ENCODE assay signal across 9 cellular contexts in genomic region chr22:42946551-42947198, GRCh38.
DNase-seq lines count a peak whose midpoint lies in the region; ATAC-seq and TF ChIP-seq lines count a peak whose summit lies in the region.
"Had no signal": no experiment of that assay in that cellular context is flagged by ENCODE, and none has a peak within 500 bp of the region (broad histone marks: within the 10 kb centered on the region; RNA-seq: fewer than 3 reads in every experiment).

No MANE protein-coding gene starts in this region.

- TF ChIP-seq EP300 in gastroesophageal sphincter (IDR thresholded peaks at IDR 0.05): no peak

- peaks cover 34% of the 10 kb centered on the region for H3K36me3 ChIP-seq in SJSA1
- H3K36me3 ChIP-seq in gastroesophageal sphincter: no peaks in the 10 kb centered on the region
- no peaks in the 10 kb centered on the region for H3K36me3 ChIP-seq in skeletal muscle tissue (ENCODE audit: control insufficient read depth in 3 of 3, insufficient read depth in 3 of 3, low read length in 3 of 3)

- no peaks in the 10 kb centered on the region for H3K9me3 Mint-ChIP-seq in HFFc6

- H3K27me3 ChIP-seq in SJSA1 (replicated peaks) (no peaks in the 10 kb centered on the region), gastroesophageal sphincter (no peaks in the 10 kb centered on the region), skeletal muscle tissue (ENCODE audit: control insufficient read depth in 3 of 3, insufficient read depth in 3 of 3, low read length in 3 of 3) (no peaks in the 10 kb centered on the region)

- H3K4me3 Mint-ChIP-seq in HFFc6: no peak overlapping the region

- H3K4me3 ChIP-seq in SJSA1 (no peak overlapping the region), gastroesophageal sphincter (no peak overlapping the region), skeletal muscle tissue (ENCODE audit: low read length in 3 of 3) (peak overlapping the region in 2 of 3 donors; percentile 4 to 29)

- peaks cover 41% of the 10 kb centered on the region for H3K4me1 ChIP-seq in SJSA1 (replicated peaks)
- peaks cover 0 to 98% (median 59%) of the 10 kb centered on the region in 3 donors for H3K4me1 ChIP-seq in gastroesophageal sphincter
- H3K4me1 ChIP-seq in skeletal muscle tissue (ENCODE audit: control insufficient read depth in 3 of 3, insufficient read depth in 3 of 3, low read length in 3 of 3): peaks cover 56 to 64% (median 58%) of the 10 kb centered on the region in 3 donors

- no peaks in the 10 kb centered on the region; the same call in 1 of the 2 replicates for H3K27me3 Mint-ChIP-seq in HFFc6 (ENCODE audit: insufficient read depth)

- H3K9ac ChIP-seq in skeletal muscle tissue (ENCODE audit: low read depth in 1 of 3, low read length in 3 of 3): peak overlapping the region; percentile 8 to 54 (median 23)

- TF ChIP-seq CTCF in HFFc6 (IDR thresholded peaks at IDR 0.05): no peak
- TF ChIP-seq CTCF in gastroesophageal sphincter (IDR thresholded peaks at IDR 0.05): no peak

- DNase-seq in HFFc6 (no peak), SJSA1 (ENCODE audit: low read depth in 1 of 2, low spot score in 2 of 2) (no peak), NCI-H2107 (lab: John Stamatoyannopoulos, UW) (no peak), putamen (ENCODE audit: low spot score) (no peak)
- DNase-seq: DND-41 had no signal

- H3K36me3 Mint-ChIP-seq in HFFc6 (ENCODE audit: low read depth): peaks cover 17% of the 10 kb centered on the region

- TF ChIP-seq POLR2A in gastroesophageal sphincter (IDR thresholded peaks at IDR 0.05): no peak

- H3K9me3 ChIP-seq in SJSA1 (replicated peaks): no peaks in the 10 kb centered on the region
- H3K9me3 ChIP-seq in gastroesophageal sphincter: no peaks in the 10 kb centered on the region
- H3K9me3 ChIP-seq in skeletal muscle tissue (ENCODE audit: control insufficient read depth in 3 of 3, low read length in 3 of 3): no peaks in the 10 kb centered on the region

- 88% methylated on average over 5 of the region's 16 CpGs; no CpG with 5 or more reads in 1 of the 2 donors for WGBS in gastroesophageal sphincter (ENCODE audit: low coverage in 1 of 2), 2 donors

- H3K27ac ChIP-seq in SJSA1: peak overlapping the region; percentile 48
- peak overlapping the region; percentile 9 to 70 (median 68) for H3K27ac ChIP-seq in gastroesophageal sphincter
- peak overlapping the region; percentile 57 for H3K27ac ChIP-seq in skeletal muscle tissue (ENCODE audit: low read depth, low read length)

- peaks cover 64% of the 10 kb centered on the region for H3K4me1 Mint-ChIP-seq in HFFc6 (ENCODE audit: low read depth)

- H3K27ac Mint-ChIP-seq in HFFc6: peak overlapping the region; percentile 62

- ATAC-seq in gastroesophageal sphincter (peak; percentile 25), HG02642 (IDR thresholded peaks at IDR 0.05; ENCODE audit: poor library complexity, unreplicated experiment) (no peak), GM21423 (IDR thresholded peaks at IDR 0.05; ENCODE audit: unreplicated experiment) (no peak)

Comparison
In these comparisons a context has a peak if more than half of its experiments do, and no peak if none do; other contexts are left out.
1. H3K4me3 ChIP-seq: peak in skeletal muscle tissue (2 of 3); none in SJSA1 (single experiment) and gastroesophageal sphincter (0 of 2).
2. Peak in every context shown above with its lines, with median percentiles within 50 percentile points of each other: H3K27ac ChIP-seq.